ENCODE assay signal across 28 cellular contexts in genomic region chr3:31882431-31882830, GRCh38.
DNase-seq lines count a peak whose midpoint lies in the region; ATAC-seq and TF ChIP-seq lines count a peak whose summit lies in the region.
"Had no signal": no experiment of that assay in that cellular context is flagged by ENCODE, and none has a peak within 500 bp of the region (broad histone marks: within the 10 kb centered on the region; RNA-seq: fewer than 3 reads in every experiment).

No MANE protein-coding gene starts in this region.

- DNase-seq in RWPE1 (ENCODE audit: low spot score) (no peak), trophoblast cell (no peak)
- DNase-seq in activated effector memory CD4-positive, alpha-beta T cell treated with anti-CD3 and anti-CD28 coated beads, Interleukin-2, amount 50 U/mL, for 16 hours: no peak
- DNase-seq: activated CD4-positive, alpha-beta T cell treated with anti-CD3 and anti-CD28 coated beads, Interleukin-2, amount 10 ng/mL, durations not matched to agents 7 days and 5 days; activated T-cell treated with anti-CD3 and anti-CD28 coated beads, Interleukin-2, amount 50 U/mL, for 24 hours; central memory CD4-positive, alpha-beta T cell; cortex of kidney; DMS153; effector memory CD8-positive, alpha-beta T cell; HCEC 1CT; heart right ventricle; kidney; midbrain; natural killer cell; NCI-H1092 treated with DMSO at 0.1 percent for 48 hours; NCI-H187 treated with DMSO at 0.1 percent for 48 hours; NCI-H774; sigmoid colon; stimulated activated CD4-positive, alpha-beta T cell treated with anti-CD3 and anti-CD28 coated beads, Interleukin-12 subunit alpha, Interleukin-12 subunit beta, amount 100 ng/mL, for 4 hours; stimulated activated CD4-positive, alpha-beta T cell treated with anti-CD3 and anti-CD28 coated beads, Interleukin-2, amount 100 ng/mL, for 48 hours; T-cell; tibial artery; WERI-Rb-1 had no signal

- no peaks in the 10 kb centered on the region for H3K27me3 Mint-ChIP-seq in IgD-negative memory B cell
- H3K27me3 Mint-ChIP-seq: activated CD4-positive, alpha-beta T cell treated with anti-CD3 and anti-CD28 coated beads, Interleukin-2, amount 10 ng/mL, durations not matched to agents 7 days and 5 days had no signal

- peaks cover 5% of the 10 kb centered on the region for H3K36me3 Mint-ChIP-seq in IgD-negative memory B cell
- H3K36me3 Mint-ChIP-seq: natural killer cell, T-cell had no signal

- H2BK5ac ChIP-seq in trophoblast cell (ENCODE audit: low read depth, low read length, poor library complexity): no peak overlapping the region

- peaks cover 64 to 78% (median 73%) of the 10 kb centered on the region in 3 donors for H3K4me1 Mint-ChIP-seq in IgD-negative memory B cell
- H3K4me1 Mint-ChIP-seq: activated CD4-positive, alpha-beta T cell treated with anti-CD3 and anti-CD28 coated beads, Interleukin-2, amount 10 ng/mL, durations not matched to agents 7 days and 5 days; natural killer cell; T-cell had no signal

- H3K9ac ChIP-seq in trophoblast cell (ENCODE audit: low read length): no peak overlapping the region

- H3K4me1 ChIP-seq in trophoblast cell (ENCODE audit: control insufficient read depth in 1 of 2, insufficient read depth in 2 of 2, low read length in 2 of 2): peaks cover 2 to 4% of the 10 kb centered on the region in 2 experiments
- H3K4me1 ChIP-seq: tibial artery had no signal

- H2AK5ac ChIP-seq in trophoblast cell (ENCODE audit: low read length): no peak overlapping the region

- no peaks in the 10 kb centered on the region for H3K79me1 ChIP-seq in trophoblast cell (ENCODE audit: low read length)

- no peak overlapping the region for H3K4me3 ChIP-seq in trophoblast cell (ENCODE audit: low read depth, low read length)
- H3K4me3 ChIP-seq: esophagus muscularis mucosa, heart right ventricle, sigmoid colon, tibial artery had no signal

- POLR2A ChIA-PET in RWPE1 (lab: Yijun Ruan, JAX; ENCODE audit: low non-redundant PET): no interaction called here

- no peaks in the 10 kb centered on the region for H3K36me3 ChIP-seq in trophoblast cell (ENCODE audit: control insufficient read depth in 1 of 2, insufficient read depth in 2 of 2, low read length in 2 of 2)
- H3K36me3 ChIP-seq: esophagus muscularis mucosa, heart right ventricle, sigmoid colon, tibial artery, WERI-Rb-1 had no signal

- ATAC-seq in esophagus mucosa (peak; percentile 52), GM18907 (IDR thresholded peaks at IDR 0.05; ENCODE audit: unreplicated experiment) (no peak), HG03432 (IDR thresholded peaks at IDR 0.05; ENCODE audit: unreplicated experiment) (no peak)
- ATAC-seq: effector memory CD8-positive, alpha-beta T cell; heart right ventricle; natural killer cell; T-cell had no signal

- peak overlapping the region; percentile 71 for H3K27ac ChIP-seq in RWPE1
- H3K27ac ChIP-seq in trophoblast cell (ENCODE audit: low read depth, low read length): no peak overlapping the region
- H3K27ac ChIP-seq: esophagus muscularis mucosa, heart right ventricle, sigmoid colon, tibial artery, WERI-Rb-1 had no signal

- H3K4me2 ChIP-seq in trophoblast cell (ENCODE audit: low read length): no peak overlapping the region

- H3K27me3 ChIP-seq in trophoblast cell (ENCODE audit: insufficient read depth, low read length): no peaks in the 10 kb centered on the region
- H3K27me3 ChIP-seq: esophagus muscularis mucosa, heart right ventricle, sigmoid colon, tibial artery had no signal

- peak overlapping the region in 2 of 3 donors; percentile 62 to 90 for H3K27ac Mint-ChIP-seq in IgD-negative memory B cell
- H3K27ac Mint-ChIP-seq: activated CD4-positive, alpha-beta T cell treated with anti-CD3 and anti-CD28 coated beads, Interleukin-2, amount 10 ng/mL, durations not matched to agents 7 days and 5 days; activated T-cell treated with anti-CD3 and anti-CD28 coated beads, Interleukin-2, amount 50 U/mL, for 24 hours; effector memory CD8-positive, alpha-beta T cell; natural killer cell; T-cell had no signal

- no peak overlapping the region for H3K4ac ChIP-seq in trophoblast cell (ENCODE audit: low read depth, low read length)

- H3K9me3 Mint-ChIP-seq in IgD-negative memory B cell: peaks cover 0 to 4% (median 3%) of the 10 kb centered on the region in 3 donors
- H3K9me3 Mint-ChIP-seq: activated T-cell treated with anti-CD3 and anti-CD28 coated beads, Interleukin-2, amount 50 U/mL, for 24 hours; effector memory CD8-positive, alpha-beta T cell; natural killer cell had no signal

- TF ChIP-seq CTCF in RWPE1 (conservative IDR thresholded peaks at IDR 0.05; ENCODE audit: low read depth): no peak

- no CpG with 5 or more reads among the region's 4 CpGs for WGBS in trophoblast cell (ENCODE audit: extremely low coverage, insufficient coverage, insufficient read length)

- no peak overlapping the region for H4K8ac ChIP-seq in trophoblast cell (ENCODE audit: low read depth, low read length)

- H2BK12ac ChIP-seq in trophoblast cell (ENCODE audit: low read length): no peak overlapping the region

- no peak overlapping the region for H3K4me3 Mint-ChIP-seq in IgD-negative memory B cell
- H3K4me3 Mint-ChIP-seq: activated CD4-positive, alpha-beta T cell treated with anti-CD3 and anti-CD28 coated beads, Interleukin-2, amount 10 ng/mL, durations not matched to agents 7 days and 5 days; activated T-cell treated with anti-CD3 and anti-CD28 coated beads, Interleukin-2, amount 50 U/mL, for 24 hours; effector memory CD8-positive, alpha-beta T cell; natural killer cell; T-cell had no signal

- H3K23ac ChIP-seq in trophoblast cell (ENCODE audit: low read length): no peak overlapping the region

- peak overlapping the region; percentile 59 for H3K18ac ChIP-seq in trophoblast cell (ENCODE audit: low read length)

- CTCF ChIA-PET in RWPE1 (lab: Yijun Ruan, JAX): interaction anchor here (0.6 kb wide), 1 partner anchor 440 kb away, joined by 3 read pairs; no protein-coding TSS in a partner anchor

- no peak overlapping the region for H4K12ac ChIP-seq in trophoblast cell (ENCODE audit: low read depth, low read length)

- H4K91ac ChIP-seq in trophoblast cell (ENCODE audit: low read depth, low read length): no peak overlapping the region

- no peaks in the 10 kb centered on the region for H3K79me2 ChIP-seq in trophoblast cell (ENCODE audit: control insufficient read depth, insufficient read depth, low read length, poor library complexity)

- no peaks in the 10 kb centered on the region for H3K9me3 ChIP-seq in trophoblast cell (ENCODE audit: insufficient read depth, low read depth, low read length)
- H3K9me3 ChIP-seq: esophagus muscularis mucosa, heart right ventricle, sigmoid colon, tibial artery had no signal

- no peak overlapping the region for H3K14ac ChIP-seq in trophoblast cell (ENCODE audit: low read length)

- no peak overlapping the region for H2AFZ ChIP-seq in trophoblast cell (ENCODE audit: insufficient read depth, low read length, poor library complexity)

- no peak overlapping the region for H2BK120ac ChIP-seq in trophoblast cell (ENCODE audit: insufficient read depth, low read length, poor library complexity)
